In genomic region chr1:246329900-246330299, GRCh38 we compare ENCODE assay signal across 10 cellular contexts.
DNase-seq lines count a peak whose midpoint lies in the region; ATAC-seq, FAIRE-seq and TF ChIP-seq lines count a peak whose summit lies in the region.
"Had no signal": no experiment of that assay in that cellular context is flagged by ENCODE, and none has a peak within 500 bp of the region (broad histone marks: within the 10 kb centered on the region; RNA-seq: fewer than 3 reads in every experiment).

No MANE protein-coding gene starts in this region.

- no peak overlapping the region for H3K4me3 ChIP-seq in lower lobe of right lung

- no peaks in the 10 kb centered on the region for H3K9me3 ChIP-seq in lower lobe of right lung

- H3K27me3 ChIP-seq in lower lobe of right lung (ENCODE audit: low read depth): no peaks in the 10 kb centered on the region

- FAIRE-seq in GM19239 (lab: Jason Lieb, UNC): peak; percentile 93
- FAIRE-seq: HepG2 had no signal

- ATAC-seq in HG02943 (IDR thresholded peaks at IDR 0.05; ENCODE audit: low read depth, unreplicated experiment) (peak; percentile 93), lower lobe of right lung (no peak)
- peak; percentile 81 for ATAC-seq in activated CD8-positive, alpha-beta T cell treated with anti-CD3 and anti-CD28 coated beads, Interleukin-2, amount 10 ng/mL, durations not matched to agents 7 days and 5 days
- ATAC-seq: HepG2 had no signal

- CTCF ChIA-PET in activated CD8-positive, alpha-beta T cell treated with anti-CD3 and anti-CD28 coated beads, Interleukin-2, amount 10 ng/mL, durations not matched to agents 7 days and 5 days (lab: Charles Lee): no interaction called here

- TF ChIP-seq CTCF in GM12872 (IDR thresholded peaks at IDR 0.05; ENCODE audit: insufficient read depth, low read depth, low read length): peak; percentile 43; the same call in 1 of the 3 replicates
- TF ChIP-seq CTCF in lower lobe of right lung (IDR thresholded peaks at IDR 0.05): no peak

- peaks cover 11% of the 10 kb centered on the region for H3K4me1 Mint-ChIP-seq in activated CD8-positive, alpha-beta T cell treated with anti-CD3 and anti-CD28 coated beads, Interleukin-2, amount 10 ng/mL, durations not matched to agents 7 days and 5 days (ENCODE audit: low read depth)

- no peaks in the 10 kb centered on the region for H3K27me3 Mint-ChIP-seq in activated CD8-positive, alpha-beta T cell treated with anti-CD3 and anti-CD28 coated beads, Interleukin-2, amount 10 ng/mL, durations not matched to agents 7 days and 5 days (ENCODE audit: low read depth)

- intact Hi-C loops in lower lobe of right lung (cut with DNase I): no loop called here

- no peaks in the 10 kb centered on the region for H3K36me3 ChIP-seq in lower lobe of right lung

- peaks cover 27% of the 10 kb centered on the region for H3K36me3 Mint-ChIP-seq in activated CD8-positive, alpha-beta T cell treated with anti-CD3 and anti-CD28 coated beads, Interleukin-2, amount 10 ng/mL, durations not matched to agents 7 days and 5 days (ENCODE audit: low read depth)

- DNase-seq in GM19239 (ENCODE audit: insufficient read length, low spot score) (peak; percentile 32), mucosa of gallbladder (ENCODE audit: low spot score) (no peak), middle frontal gyrus (ENCODE audit: extremely low spot score, low spot score) (no peak), NCI-H2227 (lab: John Stamatoyannopoulos, UW; ENCODE audit: unreplicated experiment) (no peak), lower lobe of right lung (no peak)
- peak; percentile 25 for DNase-seq in activated CD8-positive, alpha-beta T cell treated with anti-CD3 and anti-CD28 coated beads, Interleukin-2, amount 10 ng/mL, durations not matched to agents 7 days and 5 days
- DNase-seq: activated effector memory CD4-positive, alpha-beta T cell treated with anti-CD3 and anti-CD28 coated beads, Interleukin-2, amount 50 U/mL, for 16 hours had no signal

- no peaks in the 10 kb centered on the region for H3K9me3 Mint-ChIP-seq in activated CD8-positive, alpha-beta T cell treated with anti-CD3 and anti-CD28 coated beads, Interleukin-2, amount 10 ng/mL, durations not matched to agents 7 days and 5 days (ENCODE audit: insufficient read depth)

- no peak overlapping the region for H3K4me3 Mint-ChIP-seq in activated CD8-positive, alpha-beta T cell treated with anti-CD3 and anti-CD28 coated beads, Interleukin-2, amount 10 ng/mL, durations not matched to agents 7 days and 5 days

- peak overlapping the region; percentile 9 for H3K27ac Mint-ChIP-seq in activated CD8-positive, alpha-beta T cell treated with anti-CD3 and anti-CD28 coated beads, Interleukin-2, amount 10 ng/mL, durations not matched to agents 7 days and 5 days

- H3K4me1 ChIP-seq in lower lobe of right lung: no peaks in the 10 kb centered on the region

- no peak overlapping the region for H3K27ac ChIP-seq in lower lobe of right lung

- POLR2A ChIA-PET in activated CD8-positive, alpha-beta T cell treated with anti-CD3 and anti-CD28 coated beads, Interleukin-2, amount 10 ng/mL, durations not matched to agents 7 days and 5 days (lab: Charles Lee): no interaction called here

Comparison
In these comparisons a context has a peak if more than half of its experiments do, and no peak if none do; other contexts are left out.
1. DNase-seq: peak in GM19239 (single experiment) and activated CD8-positive, alpha-beta T cell treated with anti-CD3 and anti-CD28 coated beads, Interleukin-2, amount 10 ng/mL, durations not matched to agents 7 days and 5 days (single experiment); none in mucosa of gallbladder (single experiment), middle frontal gyrus (single experiment), NCI-H2227 (single experiment) and lower lobe of right lung (single experiment).
2. ATAC-seq: peak in HG02943 (single experiment) and activated CD8-positive, alpha-beta T cell treated with anti-CD3 and anti-CD28 coated beads, Interleukin-2, amount 10 ng/mL, durations not matched to agents 7 days and 5 days (single experiment); none in lower lobe of right lung (0 of 2).